In genomic region chr7:55423277-55423711, GRCh38 we compare ENCODE assay signal across 20 cellular contexts. TPM values are rescaled to one million over a fixed set of nuclear protein-coding genes. Genes with fewer than 3 reads are reported as not detected.
DNase-seq lines count a peak whose midpoint lies in the region; ATAC-seq and TF ChIP-seq lines count a peak whose summit lies in the region.
"Had no signal": no experiment of that assay in that cellular context is flagged by ENCODE, and none has a peak within 500 bp of the region (broad histone marks: within the 10 kb centered on the region; RNA-seq: fewer than 3 reads in every experiment).

No MANE protein-coding gene starts in this region.

- H3K36me3 ChIP-seq in brain microvascular endothelial cell (replicated peaks) (peaks cover 8% of the 10 kb centered on the region), adrenal gland (replicated peaks in 1 of 2) (peaks cover 0 to 6% of the 10 kb centered on the region in 2 donors), testis (ENCODE audit: low read depth, missing control alignments) (no peaks in the 10 kb centered on the region)

- ATAC-seq in GM21825 (IDR thresholded peaks at IDR 0.05; ENCODE audit: unreplicated experiment), result no peak
- ATAC-seq: esophagus mucosa; psoas muscle; stimulated activated naive CD8-positive, alpha-beta T cell treated with anti-CD3 and anti-CD28 coated beads, Interleukin-15, amount 100 ng/mL, for 72 hours had no signal

- no peaks in the 10 kb centered on the region for H3K9me3 ChIP-seq in adrenal gland (replicated peaks in 1 of 3)
- H3K9me3 ChIP-seq in testis, result no peaks in the 10 kb centered on the region
- H3K9me3 ChIP-seq: left ventricle myocardium inferior, psoas muscle had no signal

- 59 to 76% (median 68%) methylated on average over 5 of the region's 5 CpGs for WGBS in adrenal gland, 4 donors
- 57 to 75% methylated on average over 3 to 5 of the region's 5 CpGs for WGBS in testis, 2 donors

- H3K4me1 ChIP-seq in adrenal gland (replicated peaks in 1 of 2), result peaks cover 0 to 5% of the 10 kb centered on the region in 2 donors
- no peaks in the 10 kb centered on the region for H3K4me1 ChIP-seq in testis
- H3K4me1 ChIP-seq: psoas muscle had no signal

- H3K4me3 ChIP-seq in brain microvascular endothelial cell (ENCODE audit: low read depth, low read length) (no peak overlapping the region), adrenal gland (no peak overlapping the region), testis (no peak overlapping the region)
- H3K4me3 ChIP-seq: left ventricle myocardium inferior, psoas muscle, SK-N-MC had no signal

- H3K27me3 ChIP-seq in brain microvascular endothelial cell (replicated peaks) (no peaks in the 10 kb centered on the region), adrenal gland (no peaks in the 10 kb centered on the region), testis (no peaks in the 10 kb centered on the region)

- no peak overlapping the region for H3K27ac ChIP-seq in brain microvascular endothelial cell
- H3K27ac ChIP-seq in adrenal gland, result no peak overlapping the region
- no peak overlapping the region for H3K27ac ChIP-seq in testis
- H3K27ac ChIP-seq: left ventricle myocardium inferior, psoas muscle, SK-N-MC had no signal

- intact Hi-C loops in adrenal gland (cut with DNase I), result no loop called here
- intact Hi-C loops in testis (cut with DNase I; ENCODE audit: low total_unique reads), result no loop called here

- TF ChIP-seq POLR2A in adrenal gland (IDR thresholded peaks at IDR 0.05) (no peak), testis (IDR thresholded peaks at IDR 0.05) (no peak)

- in situ Hi-C loops in brain microvascular endothelial cell (cut with HindIII; ENCODE audit: low pct_ligation_motif_present, low sequenced_read_pairs), result no loop called here

- TF ChIP-seq CTCF in brain microvascular endothelial cell (IDR thresholded peaks at IDR 0.05; ENCODE audit: low read depth, low read length, missing control alignments) (peak; percentile 63), adrenal gland (IDR thresholded peaks at IDR 0.05) (no peak), testis (IDR thresholded peaks at IDR 0.05) (no peak)

- DNase-seq in AG08395 (ENCODE audit: low spot score), result peak; percentile 44
- peak; percentile 57 for DNase-seq in HT1080 (ENCODE audit: low read depth)
- DNase-seq in brain microvascular endothelial cell, result peak; percentile 39
- peak; percentile 24 for DNase-seq in glomerular visceral epithelial cell (ENCODE audit: extremely low spot score)
- no peak for DNase-seq in DMS53 (lab: John Stamatoyannopoulos, UW)
- DNase-seq in adrenal gland, result no peak
- no peak for DNase-seq in testis
- DNase-seq: ACHN; activated CD8-positive, alpha-beta memory T cell treated with anti-CD3 and anti-CD28 coated beads for 24 hours; amniotic stem cell; left ventricle myocardium inferior; naive B cell; NCI-H1694 treated with DMSO at 0.1 percent for 48 hours; NCI-H510A; psoas muscle; stimulated activated CD4-positive, alpha-beta T cell treated with anti-CD3 and anti-CD28 coated beads, Interleukin-15, amount 100 ng/mL, for 24 hours; stimulated activated naive CD8-positive, alpha-beta T cell treated with anti-CD3 and anti-CD28 coated beads, Interleukin-15, amount 100 ng/mL, for 72 hours had no signal

RNA-seq across cellular contexts. Expression of gene LANCL2, which starts 58.2 kb away (rescaled TPM):
- 19.6 and 28.6 TPM in 2 replicates for total RNA-seq in HT1080 (2014; rRNA removed; shearing (Covaris generic))
- polyA plus RNA-seq in HT1080 (2015; cell fraction: cytosol; rRNA removed), result 16.0 and 17.4 TPM in 2 replicates
- 14.9 and 17.4 TPM in 2 replicates for polyA plus RNA-seq in HT1080 (2015; cell fraction: nucleus; rRNA removed)
- total RNA-seq in adrenal gland, result 10 to 100 TPM; 10.6 to 25.9 (median 17.6) TPM
- 10 to 100 TPM; 10.5 to 21.0 (median 18.1) TPM for polyA plus RNA-seq in adrenal gland
- 10 to 100 TPM; 49.0 to 50.5 TPM for total RNA-seq in testis
- 59.7 TPM for polyA plus RNA-seq in testis (ENCODE audit: insufficient read depth, low read depth, low replicate concordance)

Comparison
In these comparisons a context has a peak if more than half of its experiments do, and no peak if none do; other contexts are left out.
1. DNase-seq: peak in AG08395 (single experiment), HT1080 (single experiment), brain microvascular endothelial cell (single experiment) and glomerular visceral epithelial cell (single experiment); none in DMS53 (single experiment), adrenal gland (0 of 7) and testis (single experiment).